In the genomic region with DNA sequence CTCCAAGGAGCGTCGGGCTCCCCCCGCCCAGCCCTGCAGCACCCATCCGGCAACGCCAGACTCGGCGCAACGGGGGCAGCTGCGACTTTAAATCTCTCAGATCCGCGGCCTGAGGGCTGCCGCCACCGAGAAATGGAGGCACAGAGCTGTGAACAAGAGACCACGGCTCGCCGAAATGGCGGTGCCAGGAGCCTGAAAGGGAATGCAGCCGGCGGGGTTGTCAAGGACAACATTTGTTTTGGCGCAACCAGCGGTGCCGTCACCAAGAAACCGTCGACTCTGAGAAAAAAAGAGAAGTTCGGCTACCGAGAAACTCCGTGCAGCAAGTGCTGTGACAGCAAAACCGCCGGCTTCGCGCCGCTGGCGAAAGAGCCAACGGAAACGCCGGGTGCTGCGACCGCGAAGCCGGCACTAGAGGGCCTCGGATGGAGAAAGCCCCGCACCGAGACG, we compare ENCODE assay signal across 8 cellular contexts. TPM values are rescaled to one million over a fixed set of nuclear protein-coding genes. Genes with fewer than 3 reads are reported as not detected.
DNase-seq lines count a peak whose midpoint lies in the region; ATAC-seq and TF ChIP-seq lines count a peak whose summit lies in the region.

No MANE protein-coding gene starts in this region.

- H3K36me3 ChIP-seq in esophagus muscularis mucosa (no peaks in the 10 kb centered on the region), stomach smooth muscle (ENCODE audit: control insufficient read depth in 2 of 2, insufficient read depth in 2 of 2, low read length in 2 of 2) (no peaks in the 10 kb centered on the region)

- H3K4me3 ChIP-seq in esophagus muscularis mucosa = peak overlapping the region; percentile 57 to 69 (median 61)
- peak overlapping the region; percentile 86 for H3K4me3 ChIP-seq in stomach smooth muscle (ENCODE audit: low read length in 2 of 2)

- WGBS in esophagus muscularis mucosa = under 1% methylated on average over 40 of the region's 44 CpGs

- no peak for TF ChIP-seq EP300 in esophagus muscularis mucosa (IDR thresholded peaks at IDR 0.05)

- H3K4me1 ChIP-seq in esophagus muscularis mucosa (peaks cover 15 to 55% (median 51%) of the 10 kb centered on the region in 4 donors), stomach smooth muscle (ENCODE audit: control insufficient read depth, insufficient read depth, low read length) (peaks cover 39% of the 10 kb centered on the region)

- DNase-seq in CD1c-positive myeloid dendritic cell (ENCODE audit: extremely low spot score) = peak; percentile 98
- DNase-seq in NOMO-1 (lab: John Stamatoyannopoulos, UW; ENCODE audit: unreplicated experiment in 2 of 2) = peak; percentile 98 to 99
- peak; percentile 67 for DNase-seq in activated T-cell treated with anti-CD3 and anti-CD28 coated beads for 24 hours (ENCODE audit: low read depth)
- no peak for DNase-seq in esophagus muscularis mucosa (ENCODE audit: extremely low spot score)
- peak; percentile 82 for DNase-seq in natural killer cell

- peak overlapping the region; percentile 92 to 96 for H3K27ac Mint-ChIP-seq in natural killer cell

- H3K36me3 Mint-ChIP-seq in natural killer cell = no peaks in the 10 kb centered on the region

- ATAC-seq in GM19372 (IDR thresholded peaks at IDR 0.05; ENCODE audit: low read depth, unreplicated experiment) (peak; percentile 25), HG03460 (IDR thresholded peaks at IDR 0.05; ENCODE audit: unreplicated experiment) (peak; percentile 29), natural killer cell (peak; percentile 21 to 55 (median 55))

- peak overlapping the region; percentile 84 to 93 (median 86) for H3K27ac ChIP-seq in esophagus muscularis mucosa (replicated peaks in 1 of 4)
- H3K27ac ChIP-seq in stomach smooth muscle (ENCODE audit: low read length) = peak overlapping the region; percentile 87

- H3K9me3 ChIP-seq in esophagus muscularis mucosa = no peaks in the 10 kb centered on the region
- H3K9me3 ChIP-seq in stomach smooth muscle (ENCODE audit: control insufficient read depth in 2 of 2, low read length in 2 of 2) = peaks cover 0 to 6% of the 10 kb centered on the region in 2 donors

- H3K4me3 Mint-ChIP-seq in natural killer cell = peak overlapping the region; percentile 93

- no peaks in the 10 kb centered on the region for H3K9me3 Mint-ChIP-seq in natural killer cell

- H3K9ac ChIP-seq in stomach smooth muscle (ENCODE audit: low read length in 2 of 2) = peak overlapping the region; percentile 76 to 77

- intact Hi-C loops in esophagus muscularis mucosa (cut with DNase I) = loop anchor here (1.0 to 10.0 kb wide), 2 partner anchors 23 to 137 kb away; no protein-coding TSS in a partner anchor
- intact Hi-C loops in natural killer cell (cut with micrococcal nuclease) = loop anchor here (1.0 to 2.0 kb wide), 3 partner anchors 22 to 443 kb away; no protein-coding TSS in a partner anchor

- no peak for TF ChIP-seq POLR2A in esophagus muscularis mucosa (IDR thresholded peaks at IDR 0.05; ENCODE audit: low read depth)

- TF ChIP-seq CTCF in esophagus muscularis mucosa (IDR thresholded peaks at IDR 0.05) (peak in 1 of 3 experiments; percentile 29), natural killer cell (IDR thresholded peaks at IDR 0.05) (no peak)

- H3K4me1 Mint-ChIP-seq in natural killer cell = peaks cover 74 to 81% of the 10 kb centered on the region in 2 donors

- peaks cover 3 to 64% (median 31%) of the 10 kb centered on the region in 4 donors for H3K27me3 ChIP-seq in esophagus muscularis mucosa
- H3K27me3 ChIP-seq in stomach smooth muscle (ENCODE audit: control insufficient read depth in 1 of 2, insufficient read depth in 2 of 2, low read length in 2 of 2) = peaks cover 34 to 64% of the 10 kb centered on the region in 2 donors

- H3K27me3 Mint-ChIP-seq in natural killer cell (ENCODE audit: low read depth in 2 of 2) = no peaks in the 10 kb centered on the region

RNA-seq across cellular contexts. Expression of gene ANXA2R, which starts 2.1 kb away (rescaled TPM):
- total RNA-seq in esophagus muscularis mucosa = 1 to 10 TPM; 1.5 to 4.2 (median 2.0) TPM
- 10 to 100 TPM; 34.3 to 55.2 (median 38.0) TPM for total RNA-seq in natural killer cell

Comparison
In these comparisons a context has a peak if more than half of its experiments do, and no peak if none do; other contexts are left out.
1. RNA of gene ANXA2R, which starts 2.1 kb away (total RNA-seq): 34.3 to 55.2 TPM in natural killer cell; 1.5 to 4.2 TPM in esophagus muscularis mucosa; every median in the first group is over 4 times any median in the second.
2. Peak in every context shown above with its lines, with median percentiles within 50 percentile points of each other: ATAC-seq.